ENCODE assay signal across 1 cellular context in genomic region chr2:53964987-53965687, GRCh38.
TF ChIP-seq lines count a peak whose summit lies in the region.

No MANE protein-coding gene starts in this region.

TF ChIP-seq in IMR-90, 13 proteins besides CTCF, POLR2A, EP300 and RAD21:
- TF ChIP-seq RCOR1 (IDR thresholded peaks at IDR 0.05; ENCODE audit: insufficient replicate concordance, low read length) (no peak), BHLHE40 (IDR thresholded peaks at IDR 0.05; ENCODE audit: low read depth, low read length) (no peak), NFE2L2 (IDR thresholded peaks at IDR 0.05; ENCODE audit: low read depth, low read length) (no peak), CHD1 (IDR thresholded peaks at IDR 0.05; ENCODE audit: low read depth, low read length) (no peak), RFX5 (IDR thresholded peaks at IDR 0.05; ENCODE audit: low read depth, low read length) (no peak), MAFK (IDR thresholded peaks at IDR 0.05; ENCODE audit: low read depth, low read length) (no peak), SMC3 (IDR thresholded peaks at IDR 0.05; ENCODE audit: low read depth, low read length) (no peak), CEBPB (IDR thresholded peaks at IDR 0.05; ENCODE audit: low read depth, low read length) (no peak)
- TF ChIP-seq, protein P1, sequence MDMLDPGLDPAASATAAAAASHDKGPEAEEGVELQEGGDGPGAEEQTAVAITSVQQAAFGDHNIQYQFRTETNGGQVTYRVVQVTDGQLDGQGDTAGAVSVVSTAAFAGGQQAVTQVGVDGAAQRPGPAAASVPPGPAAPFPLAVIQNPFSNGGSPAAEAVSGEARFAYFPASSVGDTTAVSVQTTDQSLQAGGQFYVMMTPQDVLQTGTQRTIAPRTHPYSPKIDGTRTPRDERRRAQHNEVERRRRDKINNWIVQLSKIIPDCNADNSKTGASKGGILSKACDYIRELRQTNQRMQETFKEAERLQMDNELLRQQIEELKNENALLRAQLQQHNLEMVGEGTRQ (IDR thresholded peaks at IDR 0.05; ENCODE audit: low read depth, low read length), result no peak
